Comparison of ENCODE assay signal across 19 cellular contexts in the genomic region with DNA sequence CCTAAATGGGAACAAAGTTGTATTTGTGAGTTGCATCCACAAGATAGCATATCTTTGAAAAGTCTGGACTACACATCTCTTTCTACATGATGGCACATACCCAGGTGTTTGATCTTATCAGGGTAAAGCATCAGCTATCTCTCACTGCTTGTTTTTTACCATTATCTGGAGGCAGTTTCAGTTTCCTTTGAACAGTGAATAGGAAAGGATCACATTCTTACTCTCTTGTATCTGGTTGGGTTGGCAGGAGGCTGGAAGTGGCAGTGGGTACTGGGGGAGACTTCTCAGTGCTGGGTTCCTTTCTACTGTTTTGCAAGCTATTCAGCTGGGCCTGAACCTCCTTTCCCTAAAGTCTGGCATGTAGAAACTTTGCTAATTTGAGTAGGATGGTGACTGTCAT. TPM values are rescaled to one million over a fixed set of nuclear protein-coding genes. Genes with fewer than 3 reads are reported as not detected.
DNase-seq lines count a peak whose midpoint lies in the region; ATAC-seq and TF ChIP-seq lines count a peak whose summit lies in the region.
"Had no signal": no experiment of that assay in that cellular context is flagged by ENCODE, and none has a peak within 500 bp of the region (broad histone marks: within the 10 kb centered on the region; RNA-seq: fewer than 3 reads in every experiment).

No MANE protein-coding gene starts in this region.

- ATAC-seq in activated T-helper 17 cell treated with anti-CD3 and anti-CD28 coated beads, Interleukin-2, amount 50 U/mL, for 72 hours (replicated peaks), result peak; percentile 27
- ATAC-seq in GM18909 (IDR thresholded peaks at IDR 0.05; ENCODE audit: poor library complexity, unreplicated experiment) (no peak), HG03108 (IDR thresholded peaks at IDR 0.05; ENCODE audit: unreplicated experiment) (no peak)
- ATAC-seq: Panc1, Right ventricle myocardium inferior had no signal

- peak; percentile 29 for DNase-seq in activated CD4-positive, alpha-beta T cell treated with anti-CD3 and anti-CD28 coated beads, Interleukin-2, amount 10 ng/mL, durations not matched to agents 7 days and 5 days
- no peak for DNase-seq in activated CD4-positive, alpha-beta T cell treated with anti-CD3 and anti-CD28 coated beads for 48 hours
- DNase-seq in osteoblast (ENCODE audit: insufficient read length, low spot score, missing footprints), result no peak
- DNase-seq in left ventricle myocardium inferior, result no peak
- DNase-seq: 8988T, COR-L47, DMS153, EL, NCI-H1436, NCI-H2029 treated with DMSO at 0.1 percent for 48 hours, NCI-H510A had no signal

- intact Hi-C loops in left ventricle myocardium inferior (cut with micrococcal nuclease), result no loop called here

- H2AFZ ChIP-seq in osteoblast (ENCODE audit: low read length), result no peak overlapping the region

- H3K36me3 Mint-ChIP-seq in activated CD4-positive, alpha-beta T cell treated with anti-CD3 and anti-CD28 coated beads, Interleukin-2, amount 10 ng/mL, durations not matched to agents 7 days and 5 days (ENCODE audit: low read depth), result no peaks in the 10 kb centered on the region
- no peaks in the 10 kb centered on the region for H3K36me3 Mint-ChIP-seq in activated T-helper 17 cell treated with anti-CD3 and anti-CD28 coated beads, Interleukin-2, amount 50 U/mL, for 72 hours (ENCODE audit: low read depth)

- peaks cover 23% of the 10 kb centered on the region for H3K4me1 Mint-ChIP-seq in activated CD4-positive, alpha-beta T cell treated with anti-CD3 and anti-CD28 coated beads, Interleukin-2, amount 10 ng/mL, durations not matched to agents 7 days and 5 days
- peaks cover 3% of the 10 kb centered on the region for H3K4me1 Mint-ChIP-seq in activated T-helper 17 cell treated with anti-CD3 and anti-CD28 coated beads, Interleukin-2, amount 50 U/mL, for 72 hours

- H3K27me3 ChIP-seq in osteoblast (ENCODE audit: insufficient read depth, low read length) (no peaks in the 10 kb centered on the region), left ventricle myocardium inferior (ENCODE audit: low read depth) (peaks cover 88% of the 10 kb centered on the region)

- peaks cover 35% of the 10 kb centered on the region for H3K79me2 ChIP-seq in osteoblast (ENCODE audit: insufficient read depth, low read length)

- no peaks in the 10 kb centered on the region for H3K9me3 Mint-ChIP-seq in activated CD4-positive, alpha-beta T cell treated with anti-CD3 and anti-CD28 coated beads, Interleukin-2, amount 10 ng/mL, durations not matched to agents 7 days and 5 days
- H3K9me3 Mint-ChIP-seq in activated T-helper 17 cell treated with anti-CD3 and anti-CD28 coated beads, Interleukin-2, amount 50 U/mL, for 72 hours, result no peaks in the 10 kb centered on the region

- H3K9me3 ChIP-seq in KOPT-K1 (ENCODE audit: insufficient read depth, low read length, poor library complexity, severe bottlenecking) (peaks cover 11% of the 10 kb centered on the region), osteoblast (ENCODE audit: low read depth, low read length) (no peaks in the 10 kb centered on the region), left ventricle myocardium inferior (replicated peaks) (no peaks in the 10 kb centered on the region)

- H3K4me1 ChIP-seq in osteoblast (ENCODE audit: insufficient read depth, low read length) (peaks cover 47% of the 10 kb centered on the region), left ventricle myocardium inferior (peaks cover 26% of the 10 kb centered on the region)

- H4K20me1 ChIP-seq in osteoblast (ENCODE audit: insufficient read depth, low read length), result peaks cover 74% of the 10 kb centered on the region

- peak overlapping the region; percentile 92 for H3K4me2 ChIP-seq in osteoblast (ENCODE audit: insufficient read depth, low read length)

- peaks cover 40% of the 10 kb centered on the region for H3K27me3 Mint-ChIP-seq in activated CD4-positive, alpha-beta T cell treated with anti-CD3 and anti-CD28 coated beads, Interleukin-2, amount 10 ng/mL, durations not matched to agents 7 days and 5 days
- H3K27me3 Mint-ChIP-seq in activated T-helper 17 cell treated with anti-CD3 and anti-CD28 coated beads, Interleukin-2, amount 50 U/mL, for 72 hours, result peaks cover 27% of the 10 kb centered on the region

- H3K4me3 ChIP-seq in osteoblast (ENCODE audit: insufficient read depth, low read length) (peak overlapping the region; percentile 84), left ventricle myocardium inferior (no peak overlapping the region)
- H3K4me3 ChIP-seq: SK-N-MC had no signal

- no peak overlapping the region for H3K27ac Mint-ChIP-seq in activated CD4-positive, alpha-beta T cell treated with anti-CD3 and anti-CD28 coated beads, Interleukin-2, amount 10 ng/mL, durations not matched to agents 7 days and 5 days
- no peak overlapping the region for H3K27ac Mint-ChIP-seq in activated T-helper 17 cell treated with anti-CD3 and anti-CD28 coated beads, Interleukin-2, amount 50 U/mL, for 72 hours
- H3K27ac Mint-ChIP-seq: CD14-positive monocyte had no signal

- no peak overlapping the region for H3K4me3 Mint-ChIP-seq in activated CD4-positive, alpha-beta T cell treated with anti-CD3 and anti-CD28 coated beads, Interleukin-2, amount 10 ng/mL, durations not matched to agents 7 days and 5 days
- no peak overlapping the region for H3K4me3 Mint-ChIP-seq in activated T-helper 17 cell treated with anti-CD3 and anti-CD28 coated beads, Interleukin-2, amount 50 U/mL, for 72 hours
- H3K4me3 Mint-ChIP-seq: CD14-positive monocyte had no signal

- TF ChIP-seq CTCF in osteoblast (IDR thresholded peaks at IDR 0.05; ENCODE audit: extremely low read depth, low read depth, low read length), result no peak
- no peak for TF ChIP-seq CTCF in left ventricle myocardium inferior (IDR thresholded peaks at IDR 0.05; ENCODE audit: borderline replicate concordance)

- peak overlapping the region; percentile 32 for H3K27ac ChIP-seq in KOPT-K1 (ENCODE audit: low read depth, low read length, poor library complexity, severe bottlenecking)
- H3K27ac ChIP-seq in osteoblast (ENCODE audit: low read depth, low read length), result no peak overlapping the region
- no peak overlapping the region for H3K27ac ChIP-seq in left ventricle myocardium inferior (replicated peaks)
- H3K27ac ChIP-seq: SK-N-MC had no signal

- H3K36me3 ChIP-seq in KOPT-K1 (ENCODE audit: insufficient read depth, low read length) (no peaks in the 10 kb centered on the region), osteoblast (ENCODE audit: insufficient read depth, low read length) (peaks cover 81% of the 10 kb centered on the region), left ventricle myocardium inferior (no peaks in the 10 kb centered on the region)

- CTCF ChIA-PET in activated CD4-positive, alpha-beta T cell treated with anti-CD3 and anti-CD28 coated beads, Interleukin-2, amount 10 ng/mL, durations not matched to agents 7 days and 5 days (lab: Charles Lee), result interaction anchor here (2.0 kb wide), 1 partner anchor 483 kb away, joined by 5 read pairs; no protein-coding TSS in a partner anchor

- POLR2A ChIA-PET in activated CD4-positive, alpha-beta T cell treated with anti-CD3 and anti-CD28 coated beads, Interleukin-2, amount 10 ng/mL, durations not matched to agents 7 days and 5 days (lab: Charles Lee), result no interaction called here

RNA-seq across cellular contexts. Expression of gene CEMIP, which starts 4.1 kb away (rescaled TPM):
- total RNA-seq in activated CD4-positive, alpha-beta T cell treated with anti-CD3 and anti-CD28 coated beads, Interleukin-2, amount 10 ng/mL, durations not matched to agents 7 days and 5 days, result not detected
- total RNA-seq in activated T-helper 17 cell treated with anti-CD3 and anti-CD28 coated beads, Interleukin-2, amount 50 U/mL, for 72 hours, result under 1 TPM; 0.04 to 0.05 TPM
- total RNA-seq in osteoblast (579 and 687 TPM in 2 replicates), left ventricle myocardium inferior (0.44 TPM)

Comparison
In these comparisons a context has a peak if more than half of its experiments do, and no peak if none do; other contexts are left out.
1. RNA of gene CEMIP, which starts 4.1 kb away (total RNA-seq): 579 to 687 TPM in osteoblast; 0.44 TPM in left ventricle myocardium inferior (single experiment), 0.04 to 0.05 TPM in activated T-helper 17 cell treated with anti-CD3 and anti-CD28 coated beads, Interleukin-2, amount 50 U/mL, for 72 hours and not detected in activated CD4-positive, alpha-beta T cell treated with anti-CD3 and anti-CD28 coated beads, Interleukin-2, amount 10 ng/mL, durations not matched to agents 7 days and 5 days; every median in the first group is over 100 times any median in the second.